9 cellular contexts compared by ENCODE assay signal in genomic region chr3:5006755-5007202, GRCh38. TPM values are rescaled to one million over a fixed set of nuclear protein-coding genes. Genes with fewer than 3 reads are reported as not detected.
DNase-seq lines count a peak whose midpoint lies in the region; ATAC-seq and TF ChIP-seq lines count a peak whose summit lies in the region.
"Had no signal": no experiment of that assay in that cellular context is flagged by ENCODE, and none has a peak within 500 bp of the region (broad histone marks: within the 10 kb centered on the region; RNA-seq: fewer than 3 reads in every experiment).

No MANE protein-coding gene starts in this region.

- peaks cover 82% of the 10 kb centered on the region for H3K4me1 Mint-ChIP-seq in activated T-cell treated with anti-CD3 and anti-CD28 coated beads, Interleukin-2, amount 50 U/mL, for 72 hours (ENCODE audit: low read depth)
- H3K4me1 Mint-ChIP-seq: neural crest cell had no signal

- H3K4me2 ChIP-seq in osteoblast (ENCODE audit: insufficient read depth, low read length), result no peak overlapping the region

- H3K4me3 Mint-ChIP-seq in activated T-cell treated with anti-CD3 and anti-CD28 coated beads, Interleukin-2, amount 50 U/mL, for 72 hours, result peak overlapping the region; percentile 62
- H3K4me3 Mint-ChIP-seq: neural crest cell had no signal

- no peaks in the 10 kb centered on the region for H3K36me3 Mint-ChIP-seq in activated T-cell treated with anti-CD3 and anti-CD28 coated beads, Interleukin-2, amount 50 U/mL, for 72 hours (ENCODE audit: insufficient read depth in 2 of 2)

- no peaks in the 10 kb centered on the region for H3K79me2 ChIP-seq in osteoblast (ENCODE audit: insufficient read depth, low read length)

- H4K20me1 ChIP-seq in osteoblast (ENCODE audit: insufficient read depth, low read length), result no peaks in the 10 kb centered on the region

- H3K36me3 ChIP-seq in osteoblast (ENCODE audit: insufficient read depth, low read length) (no peaks in the 10 kb centered on the region), BE2C (no peaks in the 10 kb centered on the region)

- H3K9me3 Mint-ChIP-seq in activated T-cell treated with anti-CD3 and anti-CD28 coated beads, Interleukin-2, amount 50 U/mL, for 72 hours, result no peaks in the 10 kb centered on the region
- H3K9me3 Mint-ChIP-seq: neural crest cell had no signal

- H3K4me1 ChIP-seq in osteoblast (ENCODE audit: insufficient read depth, low read length) (peaks cover 10% of the 10 kb centered on the region), BE2C (no peaks in the 10 kb centered on the region)

- ATAC-seq in GM19455 (IDR thresholded peaks at IDR 0.05; ENCODE audit: unreplicated experiment) (peak; percentile 71), HG03469 (IDR thresholded peaks at IDR 0.05; ENCODE audit: unreplicated experiment) (peak; percentile 59)
- peak; percentile 76 to 84 for ATAC-seq in activated T-cell treated with anti-CD3 and anti-CD28 coated beads, Interleukin-2, amount 50 U/mL, for 72 hours (replicated peaks in 1 of 2)

- no peak overlapping the region for H3K27ac ChIP-seq in osteoblast (ENCODE audit: low read depth, low read length)

- H3K4me3 ChIP-seq in osteoblast (ENCODE audit: insufficient read depth, low read length) (no peak overlapping the region), BE2C (ENCODE audit: low read depth, low read length) (no peak overlapping the region)

- peak overlapping the region; percentile 76 for H3K27ac Mint-ChIP-seq in activated T-cell treated with anti-CD3 and anti-CD28 coated beads, Interleukin-2, amount 50 U/mL, for 72 hours

- no peaks in the 10 kb centered on the region for H3K27me3 ChIP-seq in osteoblast (ENCODE audit: insufficient read depth, low read length)
- H3K27me3 ChIP-seq in BE2C, result no peaks in the 10 kb centered on the region

- peak overlapping the region; percentile 58 for H2AFZ ChIP-seq in osteoblast (ENCODE audit: low read length)

- TF ChIP-seq CTCF in osteoblast (IDR thresholded peaks at IDR 0.05; ENCODE audit: extremely low read depth, low read depth, low read length) (no peak), BE2C (IDR thresholded peaks at IDR 0.05; ENCODE audit: low read depth, low read length) (no peak)

- no peaks in the 10 kb centered on the region for H3K27me3 Mint-ChIP-seq in activated T-cell treated with anti-CD3 and anti-CD28 coated beads, Interleukin-2, amount 50 U/mL, for 72 hours (ENCODE audit: low read depth)

- DNase-seq in CD1c-positive myeloid dendritic cell (ENCODE audit: extremely low spot score) (peak; percentile 90), osteoblast (ENCODE audit: insufficient read length, low spot score, missing footprints) (no peak), NCI-H187 (lab: John Stamatoyannopoulos, UW) (no peak), BE2C (no peak), SK-N-DZ (ENCODE audit: low spot score) (no peak)
- peak; percentile 87 to 88 for DNase-seq in activated T-cell treated with anti-CD3 and anti-CD28 coated beads, Interleukin-2, amount 50 U/mL, for 72 hours

- no peaks in the 10 kb centered on the region for H3K9me3 ChIP-seq in osteoblast (ENCODE audit: low read depth, low read length)
- no peaks in the 10 kb centered on the region for H3K9me3 ChIP-seq in BE2C

RNA-seq across cellular contexts. Expression of gene BHLHE40, which starts 27.5 kb away (rescaled TPM):
- total RNA-seq in activated T-cell treated with anti-CD3 and anti-CD28 coated beads, Interleukin-2, amount 50 U/mL, for 72 hours, result 100 to 1,000 TPM; 303 to 440 TPM
- total RNA-seq in osteoblast, result 70.2 and 71.9 TPM in 2 replicates
- polyA plus RNA-seq in BE2C (2012; ENCODE audit: insufficient read depth, insufficient read length, low read depth), result 21.8 TPM
- polyA plus RNA-seq in SK-N-DZ (2014; cell fraction: cytosol; rRNA removed), result 0.03 and 0.09 TPM in 2 replicates
- not detected in 2 replicates for polyA plus RNA-seq in SK-N-DZ (2014; cell fraction: nucleus; rRNA removed)

Comparison
In these comparisons a context has a peak if more than half of its experiments do, and no peak if none do; other contexts are left out.
1. DNase-seq: peak in CD1c-positive myeloid dendritic cell (single experiment) and activated T-cell treated with anti-CD3 and anti-CD28 coated beads, Interleukin-2, amount 50 U/mL, for 72 hours (2 of 2); none in osteoblast (single experiment), NCI-H187 (0 of 2), BE2C (single experiment) and SK-N-DZ (single experiment).
2. Peak in every context shown above with its lines, with median percentiles within 50 percentile points of each other: ATAC-seq.